Comparison of ENCODE assay signal across 8 cellular contexts in genomic region chr6:89368107-89368506, GRCh38. TPM values are rescaled to one million over a fixed set of nuclear protein-coding genes. Genes with fewer than 3 reads are reported as not detected.
DNase-seq lines count a peak whose midpoint lies in the region; ATAC-seq, FAIRE-seq and TF ChIP-seq lines count a peak whose summit lies in the region.

No MANE protein-coding gene starts in this region.

- H3K9me3 ChIP-seq in kidney (ENCODE audit: control insufficient read depth in 1 of 2, low read length in 2 of 2) = no peaks in the 10 kb centered on the region

- H3K36me3 ChIP-seq in brain microvascular endothelial cell (replicated peaks) (no peaks in the 10 kb centered on the region), kidney (ENCODE audit: control insufficient read depth in 1 of 2, insufficient read depth in 2 of 2, low read length in 2 of 2) (no peaks in the 10 kb centered on the region)

- no peak for ATAC-seq in HG03378 (IDR thresholded peaks at IDR 0.05; ENCODE audit: unreplicated experiment)
- no peak for ATAC-seq in HG03135 (IDR thresholded peaks at IDR 0.05; ENCODE audit: unreplicated experiment)

- peak; percentile 53 for DNase-seq in EH (ENCODE audit: low read depth)
- DNase-seq in Kasumi-1 (lab: John Stamatoyannopoulos, UW) = peak; percentile 63 to 65
- peak; percentile 59 for DNase-seq in T-helper 9 cell
- DNase-seq in brain microvascular endothelial cell = peak; percentile 46
- DNase-seq in kidney = no peak
- DNase-seq in stimulated activated CD4-positive, alpha-beta T cell treated with anti-CD3 and anti-CD28 coated beads, Interleukin-4, amount 100 ng/mL, for 24 hours = peak; percentile 74

- in situ Hi-C loops in brain microvascular endothelial cell (cut with HindIII; ENCODE audit: low pct_ligation_motif_present, low sequenced_read_pairs) = no loop called here

- no peaks in the 10 kb centered on the region for H3K27me3 ChIP-seq in brain microvascular endothelial cell (replicated peaks)

- H3K27ac ChIP-seq in brain microvascular endothelial cell (no peak overlapping the region), kidney (ENCODE audit: low read depth in 2 of 2, low read length in 2 of 2) (no peak overlapping the region)

- intact Hi-C loops in kidney (cut with DNase I) = loop anchor here (10.0 kb wide), 1 partner anchor 233 kb away; no protein-coding TSS in a partner anchor

- TF ChIP-seq CTCF in brain microvascular endothelial cell (IDR thresholded peaks at IDR 0.05; ENCODE audit: low read depth, low read length, missing control alignments) = peak; percentile 89
- peak; percentile 75 for TF ChIP-seq CTCF in kidney (IDR thresholded peaks at IDR 0.05; ENCODE audit: borderline replicate concordance, extremely low read depth, insufficient read depth)

- peaks cover 0 to 5% of the 10 kb centered on the region in 2 donors for H3K4me1 ChIP-seq in kidney (ENCODE audit: control insufficient read depth in 1 of 2, insufficient read depth in 1 of 2, low read depth in 1 of 2, low read length in 2 of 2)

- no peak overlapping the region for H3K9ac ChIP-seq in kidney (ENCODE audit: low read length in 2 of 2)

- peak; percentile 32 for FAIRE-seq in kidney (lab: Jason Lieb, UNC)

- H3K4me3 ChIP-seq in brain microvascular endothelial cell (ENCODE audit: low read depth, low read length) (no peak overlapping the region), kidney (ENCODE audit: low read length in 2 of 2) (no peak overlapping the region)

RNA-seq across cellular contexts. Expression of gene UBE2J1, which starts 15.6 kb away (rescaled TPM):
- total RNA-seq in kidney = 47.3 TPM
- 22.8 TPM for polyA plus RNA-seq in kidney (ENCODE audit: insufficient read depth, low read depth, low replicate concordance)

RNA-seq across cellular contexts. Expression of gene RRAGD, which starts 44.0 kb away (rescaled TPM):
- 31.5 TPM for total RNA-seq in kidney
- 51.6 TPM for polyA plus RNA-seq in kidney (ENCODE audit: insufficient read depth, low read depth, low replicate concordance)

RNA-seq across cellular contexts. Expression of gene GABRR2, which starts 53.0 kb away (rescaled TPM):
- total RNA-seq in kidney = 0.38 TPM
- polyA plus RNA-seq in kidney (ENCODE audit: insufficient read depth, low read depth, low replicate concordance) = not detected
